In genomic region chr1:32901823-32902534, GRCh38 we compare ENCODE assay signal across 10 cellular contexts. TPM values are rescaled to one million over a fixed set of nuclear protein-coding genes. Genes with fewer than 3 reads are reported as not detected.
DNase-seq lines count a peak whose midpoint lies in the region; ATAC-seq, FAIRE-seq and TF ChIP-seq lines count a peak whose summit lies in the region.
"Had no signal": no experiment of that assay in that cellular context is flagged by ENCODE, and none has a peak within 500 bp of the region (broad histone marks: within the 10 kb centered on the region; RNA-seq: fewer than 3 reads in every experiment).

No MANE protein-coding gene starts in this region.

- CTCF ChIA-PET in Caco-2 (lab: Charles Lee) = interaction anchor here (0.6 kb wide), 1 partner anchor 155 kb away, joined by 4 read pairs; no protein-coding TSS in a partner anchor

- in situ Hi-C loops in ACHN (cut with HindIII; ENCODE audit: low pct_ligation_motif_present, low pct_unique_long_range_greater_than_20kb, low sequenced_read_pairs) = no loop called here

- H3K9me3 ChIP-seq in Caco-2 (no peaks in the 10 kb centered on the region), esophagus muscularis mucosa (no peaks in the 10 kb centered on the region), pancreas (no peaks in the 10 kb centered on the region)

- no peaks in the 10 kb centered on the region for H3K4me1 ChIP-seq in Caco-2
- peaks cover 9 to 18% (median 18%) of the 10 kb centered on the region in 4 donors for H3K4me1 ChIP-seq in esophagus muscularis mucosa
- H3K4me1 ChIP-seq in pancreas = peaks cover 0 to 18% (median 9%) of the 10 kb centered on the region in 3 donors

- no peak for ATAC-seq in pancreas

- TF ChIP-seq CTCF in Caco-2 (IDR thresholded peaks at IDR 0.05; ENCODE audit: insufficient read depth in 1 of 2, low read depth in 1 of 2, low read length in 1 of 2, severe bottlenecking in 1 of 2, unreplicated experiment in 1 of 2) = no peak
- no peak for TF ChIP-seq CTCF in esophagus muscularis mucosa (IDR thresholded peaks at IDR 0.05)
- no peak for TF ChIP-seq CTCF in pancreas (IDR thresholded peaks at IDR 0.05)

- DNase-seq in Caco-2 (no peak), RPMI7951 (ENCODE audit: low read depth) (peak; percentile 23), esophagus muscularis mucosa (ENCODE audit: extremely low spot score) (no peak), pancreas (peak in 2 of 6 donors; percentile 9 to 11), HPDE6-E6E7 (ENCODE audit: extremely low spot score) (no peak), NCI-H748 treated with DMSO at 0.1 percent for 48 hours (lab: John Stamatoyannopoulos, UW) (no peak), ACHN (no peak)
- DNase-seq in stimulated activated CD4-positive, alpha-beta T cell treated with anti-CD3 and anti-CD28 coated beads, Interleukin-15, amount 100 ng/mL, for 24 hours = no peak
- DNase-seq: NCI-H187 had no signal

- POLR2A ChIA-PET in Caco-2 (lab: Charles Lee) = no interaction called here

- no peak for FAIRE-seq in pancreas (lab: Jason Lieb, UNC)

- TF ChIP-seq POLR2A in esophagus muscularis mucosa (IDR thresholded peaks at IDR 0.05; ENCODE audit: low read depth) = no peak

- H3K27ac Mint-ChIP-seq in Caco-2 (ENCODE audit: unreplicated experiment) = peak overlapping the region; percentile 57

- no peaks in the 10 kb centered on the region for H3K9me3 Mint-ChIP-seq in Caco-2 (ENCODE audit: unreplicated experiment)

- H3K27ac ChIP-seq in esophagus muscularis mucosa (replicated peaks in 1 of 4) = peak overlapping the region; percentile 33 to 68 (median 59)
- H3K27ac ChIP-seq in pancreas = peak overlapping the region in 2 of 4 donors; percentile 51 to 60

- H3K36me3 Mint-ChIP-seq in Caco-2 (ENCODE audit: insufficient read depth, unreplicated experiment) = no peaks in the 10 kb centered on the region

- H3K27me3 Mint-ChIP-seq in Caco-2 (ENCODE audit: insufficient read depth, unreplicated experiment) = no peaks in the 10 kb centered on the region

- H3K4me1 Mint-ChIP-seq in Caco-2 (ENCODE audit: low read depth, unreplicated experiment) = no peaks in the 10 kb centered on the region

- peak overlapping the region; percentile 74 for H3K4me3 Mint-ChIP-seq in Caco-2 (ENCODE audit: unreplicated experiment)

- no peak for TF ChIP-seq EP300 in esophagus muscularis mucosa (IDR thresholded peaks at IDR 0.05)

- H3K36me3 ChIP-seq in Caco-2 (ENCODE audit: control insufficient read depth, insufficient read depth, low read length) (no peaks in the 10 kb centered on the region), esophagus muscularis mucosa (no peaks in the 10 kb centered on the region), pancreas (no peaks in the 10 kb centered on the region)

- intact Hi-C loops in Caco-2 (cut with micrococcal nuclease; ENCODE audit: unreplicated experiment) (no loop called here), esophagus muscularis mucosa (cut with DNase I) (no loop called here), pancreas (cut with DNase I) (no loop called here)

- H3K27me3 ChIP-seq in Caco-2 (replicated peaks; ENCODE audit: control insufficient read depth, insufficient read depth, low read length) = no peaks in the 10 kb centered on the region
- H3K27me3 ChIP-seq in esophagus muscularis mucosa = peaks cover 0 to 7% (median 0%) of the 10 kb centered on the region in 4 donors
- H3K27me3 ChIP-seq in pancreas = no peaks in the 10 kb centered on the region

- peak overlapping the region; percentile 46 for H3K4me3 ChIP-seq in Caco-2 (ENCODE audit: low read depth, low read length)
- peak overlapping the region; percentile 74 to 82 (median 77) for H3K4me3 ChIP-seq in esophagus muscularis mucosa
- H3K4me3 ChIP-seq in pancreas = peak overlapping the region; percentile 42 to 83 (median 76)

- 47% methylated on average over 24 of the region's 24 CpGs for WGBS in esophagus muscularis mucosa
- WGBS in pancreas, 2 donors = 32 to 33% methylated on average over 22 to 24 of the region's 24 CpGs

- TSS peak; percentile 41 for BruUV-seq in Caco-2 (replicated peaks; lab: Mats Ljungman, UMichigan)

RNA-seq across cellular contexts. Expression of gene TMEM54, which starts 0.8 kb away (rescaled TPM):
- 48.1 and 50.1 TPM in 2 replicates for total RNA-seq in Caco-2 (2022)
- 110 and 148 TPM in 2 replicates for total RNA-seq in RPMI7951 (2014; rRNA removed; shearing (Covaris generic))
- total RNA-seq in esophagus muscularis mucosa = 100 to 1,000 TPM in 3 of 4 donors, 10 to 100 TPM in 1; 64.6 to 132 (median 118) TPM
- total RNA-seq in pancreas = 10 to 100 TPM; 11.9 to 37.0 (median 16.4) TPM
- 10 to 100 TPM; 31.6 to 39.5 TPM for polyA plus RNA-seq in pancreas

RNA-seq across cellular contexts. Expression of gene HPCA, which starts 15.7 kb away (rescaled TPM):
- total RNA-seq in Caco-2 (2022) = 0.53 TPM in 1 of 2 replicates, not detected in the other
- not detected in 2 replicates for total RNA-seq in RPMI7951 (2014; rRNA removed; shearing (Covaris generic))
- under 1 TPM in 1 of 4 donors, not detected in 3; 0.23 TPM for total RNA-seq in esophagus muscularis mucosa
- total RNA-seq in pancreas = under 1 TPM in 5 of 6 donors, not detected in 1; 0.16 to 0.49 (median 0.47) TPM
- 1 to 10 TPM; 1.1 to 5.2 TPM for polyA plus RNA-seq in pancreas
- total RNA-seq: dermis blood vessel endothelial cell had no signal

RNA-seq across cellular contexts. Expression of gene FNDC5, which starts 31.3 kb away (rescaled TPM):
- 0.67 and 1.1 TPM in 2 replicates for total RNA-seq in Caco-2 (2022)
- total RNA-seq in RPMI7951 (2014; rRNA removed; shearing (Covaris generic)) = 0.48 and 2.0 TPM in 2 replicates
- 10 to 100 TPM in 2 of 4 donors, 1 to 10 TPM in 2; 5.5 to 17.0 (median 9.8) TPM for total RNA-seq in esophagus muscularis mucosa
- total RNA-seq in pancreas = under 1 TPM; 0.28 to 0.89 (median 0.59) TPM
- 1 to 10 TPM; 1.8 to 3.1 TPM for polyA plus RNA-seq in pancreas
